ENCODE assay signal across 15 cellular contexts in the genomic region with DNA sequence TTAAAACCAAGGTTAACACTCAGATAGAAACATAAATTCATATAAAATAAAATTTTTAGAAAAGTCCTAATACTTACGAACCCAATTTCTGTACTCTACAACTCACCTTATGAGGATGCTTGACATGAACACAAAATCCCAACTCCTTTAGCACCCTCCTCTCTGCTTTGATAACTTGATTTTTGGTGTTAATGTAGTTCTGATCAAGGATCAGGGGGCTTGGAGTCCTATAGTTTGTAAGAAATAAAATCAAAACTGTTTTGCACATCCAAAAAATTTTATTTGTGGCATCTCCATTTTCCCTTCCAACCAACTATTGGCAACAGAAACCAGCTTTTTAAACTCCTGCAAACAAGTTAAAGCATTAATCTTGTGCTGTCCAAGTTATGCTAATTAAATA. TPM values are rescaled to one million over a fixed set of nuclear protein-coding genes. Genes with fewer than 3 reads are reported as not detected.
DNase-seq lines count a peak whose midpoint lies in the region; ATAC-seq and TF ChIP-seq lines count a peak whose summit lies in the region.
"Had no signal": no experiment of that assay in that cellular context is flagged by ENCODE, and none has a peak within 500 bp of the region (broad histone marks: within the 10 kb centered on the region; RNA-seq: fewer than 3 reads in every experiment).

No MANE protein-coding gene starts in this region.

- H3K27me3 Mint-ChIP-seq in activated T-cell treated with anti-CD3 and anti-CD28 coated beads, Interleukin-2, amount 50 U/mL, for 24 hours: no peaks in the 10 kb centered on the region
- H3K27me3 Mint-ChIP-seq in activated T-cell treated with anti-CD3 and anti-CD28 coated beads, Interleukin-2, amount 50 U/mL, for 4 hours (ENCODE audit: low read depth): no peaks in the 10 kb centered on the region
- no peaks in the 10 kb centered on the region for H3K27me3 Mint-ChIP-seq in Calu3 (ENCODE audit: unreplicated experiment)
- H3K27me3 Mint-ChIP-seq in activated naive CD8-positive, alpha-beta T cell treated with anti-CD3 and anti-CD28 coated beads for 36 hours: no peaks in the 10 kb centered on the region

- peaks cover 99% of the 10 kb centered on the region for H3K36me3 Mint-ChIP-seq in activated T-cell treated with anti-CD3 and anti-CD28 coated beads, Interleukin-2, amount 50 U/mL, for 24 hours (ENCODE audit: low read depth)
- peaks cover 69% of the 10 kb centered on the region for H3K36me3 Mint-ChIP-seq in activated T-cell treated with anti-CD3 and anti-CD28 coated beads, Interleukin-2, amount 50 U/mL, for 4 hours (ENCODE audit: insufficient read depth)
- H3K36me3 Mint-ChIP-seq in Calu3 (ENCODE audit: insufficient read depth, unreplicated experiment): peaks cover 100% of the 10 kb centered on the region
- peaks cover 71% of the 10 kb centered on the region for H3K36me3 Mint-ChIP-seq in activated naive CD8-positive, alpha-beta T cell treated with anti-CD3 and anti-CD28 coated beads for 36 hours

- H4K20me1 ChIP-seq in osteoblast (ENCODE audit: insufficient read depth, low read length): peaks cover 62% of the 10 kb centered on the region

- no peaks in the 10 kb centered on the region for H3K27me3 ChIP-seq in osteoblast (ENCODE audit: insufficient read depth, low read length)

- intact Hi-C loops in Calu3 (cut with micrococcal nuclease; ENCODE audit: unreplicated experiment) (no loop called here), left colon (cut with DNase I, micrococcal nuclease) (no loop called here)

- H3K9me3 ChIP-seq in osteoblast (ENCODE audit: low read depth, low read length): no peaks in the 10 kb centered on the region

- peaks cover 34% of the 10 kb centered on the region for H3K4me1 ChIP-seq in osteoblast (ENCODE audit: insufficient read depth, low read length)

- no peak overlapping the region for H3K4me3 ChIP-seq in osteoblast (ENCODE audit: insufficient read depth, low read length)
- H3K4me3 ChIP-seq: GM23248 had no signal

- no TSS peak for BruUV-seq in Calu3 (replicated peaks; lab: Mats Ljungman, UMichigan)

- H3K27ac Mint-ChIP-seq in activated T-cell treated with anti-CD3 and anti-CD28 coated beads, Interleukin-2, amount 50 U/mL, for 24 hours: peak overlapping the region; percentile 80
- peak overlapping the region; percentile 65 for H3K27ac Mint-ChIP-seq in Calu3 (ENCODE audit: unreplicated experiment)
- H3K27ac Mint-ChIP-seq in activated naive CD8-positive, alpha-beta T cell treated with anti-CD3 and anti-CD28 coated beads for 36 hours: peak overlapping the region; percentile 13

- TF ChIP-seq CTCF in Calu3 (IDR thresholded peaks at IDR 0.05; ENCODE audit: unreplicated experiment): no peak
- no peak for TF ChIP-seq CTCF in osteoblast (IDR thresholded peaks at IDR 0.05; ENCODE audit: extremely low read depth, low read depth, low read length)

- H3K4me1 Mint-ChIP-seq in activated T-cell treated with anti-CD3 and anti-CD28 coated beads, Interleukin-2, amount 50 U/mL, for 24 hours (ENCODE audit: low read depth): peaks cover 87% of the 10 kb centered on the region
- peaks cover 69% of the 10 kb centered on the region for H3K4me1 Mint-ChIP-seq in activated T-cell treated with anti-CD3 and anti-CD28 coated beads, Interleukin-2, amount 50 U/mL, for 4 hours (ENCODE audit: low read depth)
- H3K4me1 Mint-ChIP-seq in Calu3 (ENCODE audit: low read depth, unreplicated experiment): peaks cover 70% of the 10 kb centered on the region
- H3K4me1 Mint-ChIP-seq in activated naive CD8-positive, alpha-beta T cell treated with anti-CD3 and anti-CD28 coated beads for 36 hours: peaks cover 58% of the 10 kb centered on the region

- H3K9me3 Mint-ChIP-seq in activated T-cell treated with anti-CD3 and anti-CD28 coated beads, Interleukin-2, amount 50 U/mL, for 24 hours: no peaks in the 10 kb centered on the region
- H3K9me3 Mint-ChIP-seq in activated T-cell treated with anti-CD3 and anti-CD28 coated beads, Interleukin-2, amount 50 U/mL, for 4 hours: no peaks in the 10 kb centered on the region
- H3K9me3 Mint-ChIP-seq in Calu3 (ENCODE audit: low read depth, unreplicated experiment): no peaks in the 10 kb centered on the region
- no peaks in the 10 kb centered on the region for H3K9me3 Mint-ChIP-seq in activated naive CD8-positive, alpha-beta T cell treated with anti-CD3 and anti-CD28 coated beads for 36 hours

- CTCF ChIA-PET in Calu3 (lab: Charles Lee): no interaction called here

- DNase-seq in activated T-cell treated with anti-CD3 and anti-CD28 coated beads, Interleukin-2, amount 50 U/mL, for 24 hours: no peak
- DNase-seq in activated T-cell treated with anti-CD3 and anti-CD28 coated beads, Interleukin-2, amount 50 U/mL, for 4 hours: no peak
- DNase-seq in Calu3 (no peak), osteoblast (ENCODE audit: insufficient read length, low spot score, missing footprints) (no peak), left colon (no peak), occipital lobe (lab: John Stamatoyannopoulos, UW) (no peak)
- DNase-seq in activated naive CD8-positive, alpha-beta T cell treated with anti-CD3 and anti-CD28 coated beads for 36 hours: no peak
- DNase-seq in stimulated activated CD4-positive, alpha-beta T cell treated with anti-CD3 and anti-CD28 coated beads, Interleukin-15, amount 100 ng/mL, for 24 hours: no peak
- DNase-seq: DMS79 treated with DMSO at 0.1 percent for 48 hours, GM23248, NCI-H1417, NCI-H2029, NCI-H510A treated with DMSO at 0.1 percent for 48 hours, SHP77 had no signal

- H3K36me3 ChIP-seq in osteoblast (ENCODE audit: insufficient read depth, low read length): peaks cover 100% of the 10 kb centered on the region

- H3K4me3 Mint-ChIP-seq in activated T-cell treated with anti-CD3 and anti-CD28 coated beads, Interleukin-2, amount 50 U/mL, for 24 hours: peak overlapping the region; percentile 21
- no peak overlapping the region for H3K4me3 Mint-ChIP-seq in activated T-cell treated with anti-CD3 and anti-CD28 coated beads, Interleukin-2, amount 50 U/mL, for 4 hours
- H3K4me3 Mint-ChIP-seq in Calu3 (ENCODE audit: low read depth, unreplicated experiment): peak overlapping the region; percentile 89
- peak overlapping the region; percentile 11 for H3K4me3 Mint-ChIP-seq in activated naive CD8-positive, alpha-beta T cell treated with anti-CD3 and anti-CD28 coated beads for 36 hours

- peak overlapping the region; percentile 5 for H3K27ac ChIP-seq in osteoblast (ENCODE audit: low read depth, low read length)
- H3K27ac ChIP-seq: C4-2B, GM23248 had no signal

- no peak overlapping the region for H2AFZ ChIP-seq in osteoblast (ENCODE audit: low read length)
- H2AFZ ChIP-seq: GM23248 had no signal

- peak overlapping the region; percentile 81 for H3K4me2 ChIP-seq in osteoblast (ENCODE audit: insufficient read depth, low read length)

- H3K79me2 ChIP-seq in osteoblast (ENCODE audit: insufficient read depth, low read length): peaks cover 67% of the 10 kb centered on the region

- ATAC-seq in activated T-cell treated with anti-CD3 and anti-CD28 coated beads, Interleukin-2, amount 50 U/mL, for 4 hours: no peak
- ATAC-seq in left colon: no peak

RNA-seq across cellular contexts. Expression of a gene that starts 7.0 kb away (rescaled TPM):
- total RNA-seq in activated T-cell treated with anti-CD3 and anti-CD28 coated beads, Interleukin-2, amount 50 U/mL, for 4 hours: 100 to 1,000 TPM; 138 to 152 (median 151) TPM
- total RNA-seq in Calu3 (2022) (291 and 303 TPM in 2 replicates), osteoblast (157 and 194 TPM in 2 replicates), left colon (100 to 1,000 TPM; 103 to 128 TPM), occipital lobe (104 TPM)
- total RNA-seq in activated naive CD8-positive, alpha-beta T cell treated with anti-CD3 and anti-CD28 coated beads for 36 hours: 100 to 1,000 TPM; 139 to 156 TPM

Comparison
In these comparisons a context has a peak if more than half of its experiments do, and no peak if none do; other contexts are left out.
1. H3K27ac Mint-ChIP-seq: peak in every context shown above with its lines; median percentile 80 in activated T-cell treated with anti-CD3 and anti-CD28 coated beads, Interleukin-2, amount 50 U/mL, for 24 hours; 65 in Calu3; 13 in activated naive CD8-positive, alpha-beta T cell treated with anti-CD3 and anti-CD28 coated beads for 36 hours.